8 cellular contexts compared by ENCODE assay signal in genomic region chr6:35370124-35370741, GRCh38. TPM values are rescaled to one million over a fixed set of nuclear protein-coding genes. Genes with fewer than 3 reads are reported as not detected.
DNase-seq lines count a peak whose midpoint lies in the region; ATAC-seq and TF ChIP-seq lines count a peak whose summit lies in the region.

No MANE protein-coding gene starts in this region.

- DNase-seq in GM12864 (ENCODE audit: low read depth): peak; percentile 57
- DNase-seq in T-helper 22 cell (ENCODE audit: low read depth): peak; percentile 23
- peak; percentile 83 for DNase-seq in choroid plexus epithelial cell (ENCODE audit: low read depth)
- peak; percentile 80 for DNase-seq in lower lobe of right lung
- peak; percentile 48 to 58 for DNase-seq in stimulated activated CD8-positive, alpha-beta memory T cell treated with anti-CD3 and anti-CD28 coated beads, Interleukin-7, amount 100 ng/mL, for 4 hours (ENCODE audit: low read depth in 2 of 2)
- no peak for DNase-seq in NCI-H2081 treated with DMSO at 0.1 percent for 48 hours (lab: John Stamatoyannopoulos, UW)

- H3K27ac ChIP-seq in lower lobe of right lung: peak overlapping the region; percentile 58

- H3K4me3 ChIP-seq in GM12864 (ENCODE audit: low read depth, low read length) (no peak overlapping the region), choroid plexus epithelial cell (ENCODE audit: low read depth, low read length) (no peak overlapping the region), lower lobe of right lung (no peak overlapping the region)

- peaks cover 39% of the 10 kb centered on the region for H3K4me1 ChIP-seq in lower lobe of right lung

- no peaks in the 10 kb centered on the region for H3K27me3 ChIP-seq in lower lobe of right lung (ENCODE audit: low read depth)

- H3K9me3 ChIP-seq in lower lobe of right lung: no peaks in the 10 kb centered on the region

- ATAC-seq in HG03442 (IDR thresholded peaks at IDR 0.05; ENCODE audit: unreplicated experiment) (peak; percentile 58), lower lobe of right lung (peak; percentile 89 to 92), HG02884 (IDR thresholded peaks at IDR 0.05; ENCODE audit: unreplicated experiment) (no peak)

- no peak for TF ChIP-seq CTCF in GM12864 (IDR thresholded peaks at IDR 0.05; ENCODE audit: low read depth, low read length, missing control alignments)
- TF ChIP-seq CTCF in choroid plexus epithelial cell (conservative IDR thresholded peaks at IDR 0.05; ENCODE audit: low read depth, low read length): no peak
- TF ChIP-seq CTCF in lower lobe of right lung (IDR thresholded peaks at IDR 0.05): no peak

- H3K36me3 ChIP-seq in lower lobe of right lung: no peaks in the 10 kb centered on the region

- intact Hi-C loops in lower lobe of right lung (cut with DNase I): no loop called here

RNA-seq across cellular contexts. Expression of gene PPARD, which starts 27.9 kb away (rescaled TPM):
- 30.2 TPM for total RNA-seq in lower lobe of right lung
